Comparison of ENCODE assay signal across 8 cellular contexts in genomic region chr19:36527873-36528193, GRCh38. TPM values are rescaled to one million over a fixed set of nuclear protein-coding genes. Genes with fewer than 3 reads are reported as not detected.
A peak's percentile ranks its signal among the peaks of the same experiment; 100 is the strongest.
DNase-seq lines count a peak whose midpoint lies in the region; ATAC-seq lines count a peak whose summit lies in the region.

No MANE protein-coding gene starts in this region.

- H3K27ac ChIP-seq in BLaER1 (peak overlapping the region; percentile 93), cingulate gyrus (ENCODE audit: low read depth, low read length) (peak overlapping the region; percentile 95)

- H3K4me1 Mint-ChIP-seq in IgD-negative memory B cell: peaks cover 12 to 24% (median 23%) of the 10 kb centered on the region in 3 donors
- peaks cover 19 to 32% (median 26%) of the 10 kb centered on the region in 4 donors for H3K4me1 Mint-ChIP-seq in naive thymus-derived CD8-positive, alpha-beta T cell

- H3K9me3 Mint-ChIP-seq in IgD-negative memory B cell: peaks cover 2 to 17% (median 7%) of the 10 kb centered on the region in 3 donors
- peaks cover 0 to 77% (median 33%) of the 10 kb centered on the region in 9 donors for H3K9me3 Mint-ChIP-seq in naive thymus-derived CD8-positive, alpha-beta T cell

- no peaks in the 10 kb centered on the region for H3K27me3 Mint-ChIP-seq in IgD-negative memory B cell
- no peaks in the 10 kb centered on the region for H3K27me3 Mint-ChIP-seq in naive thymus-derived CD8-positive, alpha-beta T cell

- peaks cover 22% of the 10 kb centered on the region for H3K36me3 Mint-ChIP-seq in IgD-negative memory B cell
- peaks cover 32 to 67% (median 34%) of the 10 kb centered on the region in 3 donors for H3K36me3 Mint-ChIP-seq in naive thymus-derived CD8-positive, alpha-beta T cell

- no peak for DNase-seq in naive thymus-derived CD8-positive, alpha-beta T cell
- DNase-seq in UCSD-AML1 (lab: John Stamatoyannopoulos, UW; ENCODE audit: unreplicated experiment) (no peak), anterior cingulate cortex (lab: John Stamatoyannopoulos, UW) (no peak), NCI-H446 treated with DMSO at 0.1 percent for 48 hours (lab: John Stamatoyannopoulos, UW) (no peak)

- H3K36me3 ChIP-seq in BLaER1: peaks cover 62% of the 10 kb centered on the region

- H3K4me3 Mint-ChIP-seq in IgD-negative memory B cell: peak overlapping the region; percentile 97 to 100 (median 99)
- peak overlapping the region; percentile 94 to 100 (median 98) for H3K4me3 Mint-ChIP-seq in naive thymus-derived CD8-positive, alpha-beta T cell

- peaks cover 69% of the 10 kb centered on the region for H3K9me3 ChIP-seq in BLaER1

- POLR2A ChIA-PET in naive thymus-derived CD8-positive, alpha-beta T cell (lab: Charles Lee): interaction anchor here (0.6 to 3.0 kb wide), 13 partner anchors 38 to 683 kb away, joined by 3 to 32 read pairs (median 7); partner anchors contain the start of genes CAPNS1, ZFP14, ZNF146 and ZNF345

- H3K4me3 ChIP-seq in BLaER1: peak overlapping the region; percentile 74

- H3K27me3 ChIP-seq in BLaER1: no peaks in the 10 kb centered on the region

- peak overlapping the region; percentile 89 for H3K9ac ChIP-seq in BLaER1

- peak overlapping the region; percentile 88 to 98 (median 96) for H3K27ac Mint-ChIP-seq in IgD-negative memory B cell
- peak overlapping the region; percentile 93 to 99 (median 98) for H3K27ac Mint-ChIP-seq in naive thymus-derived CD8-positive, alpha-beta T cell

- no peak for ATAC-seq in naive thymus-derived CD8-positive, alpha-beta T cell
- ATAC-seq in HG03135 (IDR thresholded peaks at IDR 0.05; ENCODE audit: unreplicated experiment): no peak

- H4K20me1 ChIP-seq in BLaER1: no peaks in the 10 kb centered on the region

- peaks cover 22% of the 10 kb centered on the region for H3K4me1 ChIP-seq in BLaER1

- H3K4me2 ChIP-seq in BLaER1: peak overlapping the region; percentile 93

RNA-seq across cellular contexts. Expression of gene ZNF260, which starts 0.2 kb away (rescaled TPM):
- 14.7 TPM for polyA plus RNA-seq in IgD-negative memory B cell
- total RNA-seq in naive thymus-derived CD8-positive, alpha-beta T cell: 10 to 100 TPM; 19.1 to 20.5 TPM
- 1 to 10 TPM; 5.5 to 9.8 (median 8.2) TPM for polyA plus RNA-seq in naive thymus-derived CD8-positive, alpha-beta T cell

RNA-seq across cellular contexts. Expression of gene ZNF566, which starts 38.5 kb away (rescaled TPM):
- polyA plus RNA-seq in IgD-negative memory B cell: 10.8 TPM
- 10 to 100 TPM; 22.7 to 24.2 TPM for total RNA-seq in naive thymus-derived CD8-positive, alpha-beta T cell
- polyA plus RNA-seq in naive thymus-derived CD8-positive, alpha-beta T cell: 10 to 100 TPM in 2 of 3 donors, 1 to 10 TPM in 1; 9.0 to 23.8 (median 13.2) TPM

RNA-seq across cellular contexts. Expression of gene ZNF529, which starts 45.3 kb away (rescaled TPM):
- 6.1 TPM for polyA plus RNA-seq in IgD-negative memory B cell
- 10 to 100 TPM; 36.1 to 40.8 TPM for total RNA-seq in naive thymus-derived CD8-positive, alpha-beta T cell
- polyA plus RNA-seq in naive thymus-derived CD8-positive, alpha-beta T cell: 10 to 100 TPM in 1 of 3 donors, 1 to 10 TPM in 2; 8.0 to 10.6 (median 9.9) TPM
